Comparison of ENCODE assay signal across 19 cellular contexts in genomic region chr11:88293931-88294330, GRCh38. TPM values are rescaled to one million over a fixed set of nuclear protein-coding genes. Genes with fewer than 3 reads are reported as not detected.
DNase-seq lines count a peak whose midpoint lies in the region; ATAC-seq and TF ChIP-seq lines count a peak whose summit lies in the region.
"Had no signal": no experiment of that assay in that cellular context is flagged by ENCODE, and none has a peak within 500 bp of the region (broad histone marks: within the 10 kb centered on the region; RNA-seq: fewer than 3 reads in every experiment).

No MANE protein-coding gene starts in this region.

- peak; percentile 36 for ATAC-seq in activated naive CD8-positive, alpha-beta T cell treated with anti-CD3 and anti-CD28 coated beads, Interleukin-2, amount 50 U/mL, for 24 hours
- ATAC-seq in PC-3, result no peak
- ATAC-seq in HG02571 (IDR thresholded peaks at IDR 0.05; ENCODE audit: unreplicated experiment), result no peak
- ATAC-seq in HG02970 (IDR thresholded peaks at IDR 0.05; ENCODE audit: low FRiP score, unreplicated experiment), result no peak
- ATAC-seq: activated CD8-positive, alpha-beta T cell treated with anti-CD3 and anti-CD28 coated beads, Interleukin-2, amount 10 ng/mL, durations not matched to agents 7 days and 5 days; stimulated activated naive B cell treated with anti-CD40 and anti-IgM and Interleukin-4, amounts not matched to agents 10 μg/mL and 1 μg/mL and 100 μg/mL, for 72 hours had no signal

- H3K27me3 Mint-ChIP-seq in activated naive CD8-positive, alpha-beta T cell treated with anti-CD3 and anti-CD28 coated beads, Interleukin-2, amount 50 U/mL, for 24 hours, result no peaks in the 10 kb centered on the region
- no peaks in the 10 kb centered on the region for H3K27me3 Mint-ChIP-seq in activated naive CD8-positive, alpha-beta T cell treated with anti-CD3 and anti-CD28 coated beads for 36 hours
- H3K27me3 Mint-ChIP-seq: CD4-positive, alpha-beta T cell; stimulated activated naive B cell treated with anti-CD40 and anti-IgM and Interleukin-4, amounts not matched to agents 10 μg/mL and 1 μg/mL and 100 μg/mL, for 72 hours; type B pancreatic cell had no signal

- H3K79me2 ChIP-seq in PC-3 (ENCODE audit: low read length) (no peaks in the 10 kb centered on the region), fibroblast of lung (ENCODE audit: control insufficient read depth, insufficient read depth, low read length) (no peaks in the 10 kb centered on the region)

- H3K4me3 ChIP-seq in PC-3 (ENCODE audit: low read length) (no peak overlapping the region), fibroblast of lung (replicated peaks in 1 of 4; ENCODE audit: control extremely low read depth in 1 of 4, insufficient read depth in 1 of 4, low read depth in 3 of 4, low read length in 4 of 4) (no peak overlapping the region), skeletal muscle cell (ENCODE audit: low read depth, low read length) (no peak overlapping the region)
- H3K4me3 ChIP-seq: HAP-1, heart right ventricle, spleen had no signal

- no peaks in the 10 kb centered on the region for H3F3A ChIP-seq in PC-3 (ENCODE audit: low read length, unreplicated experiment)

- H4K20me1 ChIP-seq in PC-3 (ENCODE audit: low read length), result no peaks in the 10 kb centered on the region
- no peaks in the 10 kb centered on the region for H4K20me1 ChIP-seq in fibroblast of lung (ENCODE audit: control insufficient read depth, extremely low read depth, insufficient read depth, low read length)

- TSS peak; percentile 73 for BruUV-seq in PC-3 (replicated peaks; lab: Mats Ljungman, UMichigan)

- peaks cover 17% of the 10 kb centered on the region for H3K4me1 ChIP-seq in PC-3 (ENCODE audit: insufficient read depth, low read length)
- H3K4me1 ChIP-seq in fibroblast of lung (ENCODE audit: control insufficient read depth, extremely low read depth, insufficient read depth, low read length), result no peaks in the 10 kb centered on the region

- no peaks in the 10 kb centered on the region for H3K9me3 ChIP-seq in PC-3 (ENCODE audit: low read length)
- H3K9me3 ChIP-seq in fibroblast of lung (ENCODE audit: control insufficient read depth, insufficient read depth, low read depth, low read length), result no peaks in the 10 kb centered on the region
- H3K9me3 ChIP-seq: HAP-1, heart right ventricle, spleen had no signal

- CTCF ChIA-PET in PC-3 (lab: Charles Lee), result no interaction called here

- no peak overlapping the region for H3K27ac ChIP-seq in PC-3 (ENCODE audit: low read length)
- H3K27ac ChIP-seq in fibroblast of lung (ENCODE audit: insufficient read depth, low read length), result no peak overlapping the region
- H3K27ac ChIP-seq: heart right ventricle, spleen had no signal

- H3K36me3 ChIP-seq in PC-3 (ENCODE audit: low read depth, low read length) (peaks cover 43% of the 10 kb centered on the region), fibroblast of lung (ENCODE audit: control insufficient read depth, insufficient read depth, low read length) (no peaks in the 10 kb centered on the region)
- H3K36me3 ChIP-seq: HAP-1 had no signal

- H3K27me3 ChIP-seq in PC-3 (ENCODE audit: low read length), result no peaks in the 10 kb centered on the region
- no peaks in the 10 kb centered on the region for H3K27me3 ChIP-seq in fibroblast of lung (ENCODE audit: control insufficient read depth, insufficient read depth, low read length)
- H3K27me3 ChIP-seq: heart right ventricle, spleen had no signal

- no peak overlapping the region for H3K9ac ChIP-seq in PC-3 (ENCODE audit: low read length)
- H3K9ac ChIP-seq in fibroblast of lung (ENCODE audit: insufficient read depth, low read length), result no peak overlapping the region

- intact Hi-C loops in PC-3 (cut with micrococcal nuclease), result no loop called here

- no peaks in the 10 kb centered on the region for H3K9me3 Mint-ChIP-seq in activated naive CD8-positive, alpha-beta T cell treated with anti-CD3 and anti-CD28 coated beads, Interleukin-2, amount 50 U/mL, for 24 hours
- H3K9me3 Mint-ChIP-seq in activated naive CD8-positive, alpha-beta T cell treated with anti-CD3 and anti-CD28 coated beads for 36 hours, result no peaks in the 10 kb centered on the region
- H3K9me3 Mint-ChIP-seq: CD4-positive, alpha-beta T cell; stimulated activated naive B cell treated with anti-CD40 and anti-IgM and Interleukin-4, amounts not matched to agents 10 μg/mL and 1 μg/mL and 100 μg/mL, for 72 hours; type B pancreatic cell had no signal

- H3K4me2 ChIP-seq in PC-3 (ENCODE audit: low read length) (no peak overlapping the region), fibroblast of lung (ENCODE audit: extremely low read depth, insufficient read depth, low read length) (no peak overlapping the region)

- no peak for DNase-seq in activated naive CD8-positive, alpha-beta T cell treated with anti-CD3 and anti-CD28 coated beads, Interleukin-2, amount 50 U/mL, for 24 hours
- DNase-seq in activated naive CD8-positive, alpha-beta T cell treated with anti-CD3 and anti-CD28 coated beads for 36 hours, result no peak
- DNase-seq in PC-3 (no peak), fibroblast of lung (ENCODE audit: low read depth in 2 of 2) (peak; percentile 37 to 72), skeletal muscle cell (ENCODE audit: low read depth) (peak; percentile 41), dedifferentiated amniotic fluid mesenchymal stem cell (ENCODE audit: extremely low spot score) (no peak)
- DNase-seq: activated CD8-positive, alpha-beta T cell treated with anti-CD3 and anti-CD28 coated beads, Interleukin-2, amount 10 ng/mL, durations not matched to agents 7 days and 5 days; CD4-positive, alpha-beta T cell; cortex of kidney; heart right ventricle; islet precursor cell; NCI-H187; posterior cingulate gyrus; spleen; stimulated activated naive B cell treated with anti-CD40 and anti-IgM and Interleukin-4, amounts not matched to agents 10 μg/mL and 1 μg/mL and 100 μg/mL, for 72 hours had no signal

- H3K4me1 Mint-ChIP-seq in activated naive CD8-positive, alpha-beta T cell treated with anti-CD3 and anti-CD28 coated beads, Interleukin-2, amount 50 U/mL, for 24 hours, result peaks cover 11% of the 10 kb centered on the region
- peaks cover 5% of the 10 kb centered on the region for H3K4me1 Mint-ChIP-seq in activated naive CD8-positive, alpha-beta T cell treated with anti-CD3 and anti-CD28 coated beads for 36 hours

- no peak overlapping the region for H3K27ac Mint-ChIP-seq in activated naive CD8-positive, alpha-beta T cell treated with anti-CD3 and anti-CD28 coated beads, Interleukin-2, amount 50 U/mL, for 24 hours
- no peak overlapping the region for H3K27ac Mint-ChIP-seq in activated naive CD8-positive, alpha-beta T cell treated with anti-CD3 and anti-CD28 coated beads for 36 hours
- H3K27ac Mint-ChIP-seq: activated CD8-positive, alpha-beta T cell treated with anti-CD3 and anti-CD28 coated beads, Interleukin-2, amount 10 ng/mL, durations not matched to agents 7 days and 5 days; CD4-positive, alpha-beta T cell; stimulated activated naive B cell treated with anti-CD40 and anti-IgM and Interleukin-4, amounts not matched to agents 10 μg/mL and 1 μg/mL and 100 μg/mL, for 72 hours; type B pancreatic cell had no signal

- H3K4me3 Mint-ChIP-seq in activated naive CD8-positive, alpha-beta T cell treated with anti-CD3 and anti-CD28 coated beads, Interleukin-2, amount 50 U/mL, for 24 hours, result no peak overlapping the region
- H3K4me3 Mint-ChIP-seq in activated naive CD8-positive, alpha-beta T cell treated with anti-CD3 and anti-CD28 coated beads for 36 hours, result no peak overlapping the region
- H3K4me3 Mint-ChIP-seq: activated CD8-positive, alpha-beta T cell treated with anti-CD3 and anti-CD28 coated beads, Interleukin-2, amount 10 ng/mL, durations not matched to agents 7 days and 5 days; CD4-positive, alpha-beta T cell; stimulated activated naive B cell treated with anti-CD40 and anti-IgM and Interleukin-4, amounts not matched to agents 10 μg/mL and 1 μg/mL and 100 μg/mL, for 72 hours; type B pancreatic cell had no signal

- H3K9me2 ChIP-seq in PC-3 (replicated peaks; ENCODE audit: low read length), result no peaks in the 10 kb centered on the region

- POLR2A ChIA-PET in PC-3 (lab: Charles Lee; ENCODE audit: unreplicated experiment), result no interaction called here

- H2AFZ ChIP-seq in PC-3 (ENCODE audit: low read length), result no peak overlapping the region
- H2AFZ ChIP-seq in fibroblast of lung (ENCODE audit: low read length), result no peak overlapping the region

- H3K36me3 Mint-ChIP-seq in activated naive CD8-positive, alpha-beta T cell treated with anti-CD3 and anti-CD28 coated beads, Interleukin-2, amount 50 U/mL, for 24 hours (ENCODE audit: low read depth), result peaks cover 72% of the 10 kb centered on the region
- H3K36me3 Mint-ChIP-seq in activated naive CD8-positive, alpha-beta T cell treated with anti-CD3 and anti-CD28 coated beads for 36 hours, result peaks cover 43% of the 10 kb centered on the region

- TF ChIP-seq CTCF in PC-3 (conservative IDR thresholded peaks at IDR 0.05; ENCODE audit: low read depth, low read length) (no peak), fibroblast of lung (conservative IDR thresholded peaks at IDR 0.05 in 1 of 2, IDR thresholded peaks at IDR 0.05 in 1 of 2; ENCODE audit: low read depth in 1 of 2, low read length in 2 of 2) (no peak)

RNA-seq across cellular contexts. Expression of gene CTSC, which starts 43.6 kb away (rescaled TPM):
- 10 to 100 TPM; 77.6 to 80.9 TPM for total RNA-seq in activated naive CD8-positive, alpha-beta T cell treated with anti-CD3 and anti-CD28 coated beads for 36 hours
- total RNA-seq in PC-3 (2014; rRNA removed) (200 and 240 TPM in 2 replicates), fibroblast of lung (31.1 and 75.8 TPM in 2 replicates)
- 252 and 593 TPM in 2 replicates for polyA plus RNA-seq in fibroblast of lung
- 307 and 587 TPM in 2 replicates for polyA plus RNA-seq in fibroblast of lung (2012)
- 57.2 and 70.9 TPM in 2 replicates for polyA minus RNA-seq in fibroblast of lung (ENCODE audit: low replicate concordance)

Comparison
In these comparisons a context has a peak if more than half of its experiments do, and no peak if none do; other contexts are left out.
1. DNase-seq: peak in fibroblast of lung (2 of 2) and skeletal muscle cell (single experiment); none in activated naive CD8-positive, alpha-beta T cell treated with anti-CD3 and anti-CD28 coated beads, Interleukin-2, amount 50 U/mL, for 24 hours (single experiment), activated naive CD8-positive, alpha-beta T cell treated with anti-CD3 and anti-CD28 coated beads for 36 hours (single experiment), PC-3 (single experiment) and dedifferentiated amniotic fluid mesenchymal stem cell (single experiment).